In the genomic region with DNA sequence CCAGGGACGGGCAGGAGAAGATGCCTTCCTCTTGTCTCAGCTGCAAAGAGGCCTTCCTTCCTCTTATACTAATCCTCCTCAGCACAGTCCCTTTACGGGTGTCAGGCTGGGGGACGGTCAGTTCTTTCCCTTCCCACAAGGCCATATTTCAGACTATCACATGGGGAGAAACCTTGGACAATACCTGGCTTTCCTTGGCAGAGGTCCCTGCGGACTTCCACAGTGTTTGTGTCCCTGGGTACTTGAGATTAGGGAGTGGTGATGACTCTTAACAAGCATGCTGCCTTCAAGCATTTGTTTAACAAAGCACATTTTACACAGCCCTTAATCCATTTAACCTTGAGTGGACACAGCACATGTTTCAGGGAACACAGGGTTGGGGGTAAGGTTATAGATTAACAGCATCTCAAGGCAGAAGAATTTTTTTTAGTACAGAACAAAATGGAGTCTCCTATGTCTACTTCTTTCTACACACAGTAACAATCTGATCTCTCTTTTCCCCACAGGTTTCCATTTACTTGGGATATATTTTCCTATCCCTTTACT, we compare ENCODE assay signal across 10 cellular contexts. TPM values are rescaled to one million over a fixed set of nuclear protein-coding genes. Genes with fewer than 3 reads are reported as not detected.
DNase-seq lines count a peak whose midpoint lies in the region; FAIRE-seq and TF ChIP-seq lines count a peak whose summit lies in the region.
"Not testable (repeated sequence)": the region's sequence is repeated elsewhere in the genome, so short reads cannot be mapped to it uniquely, and the experiment has no call there.
"Had no signal": no experiment of that assay in that cellular context is flagged by ENCODE, and none has a peak within 500 bp of the region (broad histone marks: within the 10 kb centered on the region; RNA-seq: fewer than 3 reads in every experiment).

No MANE protein-coding gene starts in this region.

- not testable (repeated sequence) for H3K79me1 ChIP-seq in H1 (ENCODE audit: low read depth, low read length); mesendoderm (ENCODE audit: low read length)

- not testable (repeated sequence) for H3K4me3 ChIP-seq in H1 (ENCODE audit: extremely low read depth in 1 of 4, insufficient read depth in 2 of 4, low read depth in 3 of 4, low read length in 4 of 4); hepatocyte; mesendoderm (ENCODE audit: low read length)

- not testable (repeated sequence) for TF ChIP-seq RAD21 in H1 (IDR thresholded peaks at IDR 0.05 in 1 of 2, conservative IDR thresholded peaks at IDR 0.05 in 1 of 2; ENCODE audit: low read depth in 2 of 2, low read length in 2 of 2)

- H3K36me3 Mint-ChIP-seq in progenitor cell of endocrine pancreas (ENCODE audit: insufficient read depth) = not testable (repeated sequence)

- 67% methylated on average over 4 of the region's 4 CpGs; no CpG with 5 or more reads in 1 of the 2 experiments for WGBS in H1 (ENCODE audit: extremely low coverage in 1 of 2, insufficient coverage in 1 of 2, insufficient read length in 1 of 2, insufficient replicate concordance in 2 of 2, low coverage in 1 of 2, low lambda C conversion rate in 2 of 2, missing lambda C conversion rate in 1 of 2), 2 experiments
- WGBS in hepatocyte (ENCODE audit: low lambda C conversion rate, missing lambda C conversion rate) = 60% methylated on average over 4 of the region's 4 CpGs
- WGBS in mesendoderm (ENCODE audit: extremely low coverage, insufficient coverage, low lambda C conversion rate) = no CpG with 5 or more reads among the region's 4 CpGs

- H4K20me1 ChIP-seq in H1 (replicated peaks in 1 of 2; ENCODE audit: control insufficient read depth in 1 of 2, insufficient read depth in 2 of 2, low read length in 2 of 2); hepatocyte (ENCODE audit: insufficient read depth, poor library complexity, severe bottlenecking): not testable (repeated sequence)

- not testable (repeated sequence) for H2BK20ac ChIP-seq in H1 (ENCODE audit: low read length)

- not testable (repeated sequence) for H4K91ac ChIP-seq in H1 (replicated peaks; ENCODE audit: insufficient read length, low read length)

- TF ChIP-seq CTCF in H1 (IDR thresholded peaks at IDR 0.05; ENCODE audit: control extremely low read depth in 1 of 3, insufficient read depth in 1 of 3, low read depth in 1 of 3, low read length in 3 of 3); hepatocyte (IDR thresholded peaks at IDR 0.05; ENCODE audit: poor library complexity); progenitor cell of endocrine pancreas (IDR thresholded peaks at IDR 0.05; ENCODE audit: unreplicated experiment): not testable (repeated sequence)

- not testable (repeated sequence) for TF ChIP-seq EP300 in H1 (IDR thresholded peaks at IDR 0.05; ENCODE audit: borderline replicate concordance in 1 of 2, low read depth in 2 of 2, low read length in 2 of 2)

- not testable (repeated sequence) for H3K9me3 Mint-ChIP-seq in progenitor cell of endocrine pancreas (ENCODE audit: low read depth)

- H3K4me3 Mint-ChIP-seq in progenitor cell of endocrine pancreas (ENCODE audit: low read depth) = peak overlapping the region; percentile 15

- not testable (repeated sequence) for FAIRE-seq in H1 (lab: Jason Lieb, UNC)

- not testable (repeated sequence) for H3K9me2 ChIP-seq in hepatocyte (replicated peaks; ENCODE audit: insufficient read depth)

- H2BK5ac ChIP-seq in H1 (ENCODE audit: low read depth, low read length); mesendoderm (ENCODE audit: low read length): not testable (repeated sequence)

- H4K5ac ChIP-seq in H1 (ENCODE audit: insufficient read length, low read depth, low read length); mesendoderm (ENCODE audit: low read length): not testable (repeated sequence)

- CTCF ChIA-PET in H1 (lab: Charles Lee; ENCODE audit: partially characterized antibody) = not testable (repeated sequence)

- peak overlapping the region; percentile 40 for H3K27ac Mint-ChIP-seq in progenitor cell of endocrine pancreas

- not testable (repeated sequence) for H3K27me3 ChIP-seq in H1 (replicated peaks in 1 of 4; ENCODE audit: control insufficient read depth in 3 of 4, extremely low read depth in 1 of 4, insufficient read depth in 3 of 4, low read length in 3 of 4); hepatocyte; mesendoderm (ENCODE audit: insufficient read depth, low read length, poor library complexity)

- not testable (repeated sequence) for H2BK12ac ChIP-seq in H1 (ENCODE audit: low read depth, low read length)

- H4K8ac ChIP-seq in H1 (ENCODE audit: extremely low read depth, insufficient read depth, low read length); mesendoderm (ENCODE audit: low read depth, low read length): not testable (repeated sequence)

- not testable (repeated sequence) for H3K4me1 ChIP-seq in H1 (replicated peaks in 1 of 4; ENCODE audit: control insufficient read depth in 3 of 4, insufficient read depth in 4 of 4, low read length in 3 of 4); mesendoderm (ENCODE audit: control insufficient read depth, low read depth, low read length)
- peaks cover 12% of the 10 kb centered on the region for H3K4me1 ChIP-seq in hepatocyte (ENCODE audit: insufficient read depth)

- H3K56ac ChIP-seq in H1 (replicated peaks; ENCODE audit: insufficient read length, low read depth, low read length); mesendoderm (ENCODE audit: low read length): not testable (repeated sequence)

- not testable (repeated sequence) for H3K14ac ChIP-seq in H1 (ENCODE audit: insufficient read length)

- not testable (repeated sequence) for H3K4me2 ChIP-seq in H1 (ENCODE audit: insufficient read depth in 1 of 2, low read depth in 2 of 2, low read length in 2 of 2); mesendoderm (ENCODE audit: low read length)
- H3K4me2 ChIP-seq in hepatocyte = peak overlapping the region; percentile 53

- peaks cover 28% of the 10 kb centered on the region for H3K27me3 Mint-ChIP-seq in progenitor cell of endocrine pancreas

- not testable (repeated sequence) for H3K27ac ChIP-seq in H1 (ENCODE audit: low read depth, low read length); mesendoderm (ENCODE audit: low read depth, low read length)
- H3K27ac ChIP-seq in hepatocyte = peak overlapping the region; percentile 93

- H2AFZ ChIP-seq in H1 (ENCODE audit: low read length) = peak overlapping the region; percentile 17; the same call in 1 of the 2 replicates
- H2AFZ ChIP-seq in hepatocyte = not testable (repeated sequence)

- H3K36me3 ChIP-seq in H1 (ENCODE audit: control insufficient read depth in 2 of 4, insufficient read depth in 4 of 4, low read length in 3 of 4); hepatocyte (replicated peaks; ENCODE audit: insufficient read depth, low read depth); mesendoderm (ENCODE audit: control insufficient read depth, insufficient read depth, low read length): not testable (repeated sequence)

- not testable (repeated sequence) for H3K9ac ChIP-seq in H1 (replicated peaks in 1 of 4; ENCODE audit: extremely low read depth in 1 of 4, low read depth in 3 of 4, low read length in 3 of 4); mesendoderm (ENCODE audit: low read length)

- H3K23ac ChIP-seq in H1 (ENCODE audit: insufficient read length); mesendoderm (ENCODE audit: low read length): not testable (repeated sequence)

- not testable (repeated sequence) for H3K4ac ChIP-seq in H1 (replicated peaks; ENCODE audit: insufficient read length, low read depth, low read length); mesendoderm (ENCODE audit: low read depth, low read length)

- not testable (repeated sequence) for H3K18ac ChIP-seq in H1 (ENCODE audit: extremely low read depth, low read length); mesendoderm (ENCODE audit: low read length)

- H3K9me3 ChIP-seq in H1 (ENCODE audit: insufficient read depth in 2 of 2, low read depth in 1 of 2, low read length in 1 of 2); hepatocyte (ENCODE audit: low read depth): not testable (repeated sequence)

- H3K79me2 ChIP-seq in H1 (ENCODE audit: control insufficient read depth in 1 of 2, insufficient read depth in 2 of 2, low read length in 2 of 2); hepatocyte; mesendoderm (ENCODE audit: control insufficient read depth, insufficient read depth, low read length): not testable (repeated sequence)

- peaks cover 17% of the 10 kb centered on the region for H3K4me1 Mint-ChIP-seq in progenitor cell of endocrine pancreas (ENCODE audit: low read depth)

- POLR2A ChIA-PET in H1 (lab: Charles Lee; ENCODE audit: partially characterized antibody) = not testable (repeated sequence)

- H3K23me2 ChIP-seq in H1 (ENCODE audit: low read depth, low read length) = not testable (repeated sequence)

- not testable (repeated sequence) for H2BK15ac ChIP-seq in H1 (ENCODE audit: low read length); mesendoderm (replicated peaks; ENCODE audit: low read depth)

- TF ChIP-seq POLR2A in H1 (IDR thresholded peaks at IDR 0.05; ENCODE audit: control extremely low read depth in 1 of 2, low read depth in 2 of 2, low read length in 2 of 2) = not testable (repeated sequence)

- H2BK120ac ChIP-seq in H1 (replicated peaks; ENCODE audit: low read depth, low read length); mesendoderm (ENCODE audit: low read depth, low read length): not testable (repeated sequence)

- not testable (repeated sequence) for H2AK5ac ChIP-seq in H1 (ENCODE audit: low read depth, low read length); mesendoderm (ENCODE audit: low read length)

- DNase-seq in DMS53 treated with DMSO at 0.1 percent for 48 hours (lab: John Stamatoyannopoulos, UW; ENCODE audit: unreplicated experiment) = peak; percentile 15
- DNase-seq in NCI-H2029 treated with DMSO at 0.1 percent for 48 hours (lab: John Stamatoyannopoulos, UW) = peak; percentile 10
- DNase-seq in H1 (ENCODE audit: low read depth in 1 of 2, low spot score in 2 of 2); progenitor cell of endocrine pancreas (ENCODE audit: low spot score, unreplicated experiment): not testable (repeated sequence)
- peak; percentile 18 for DNase-seq in hepatocyte (ENCODE audit: low spot score)
- peak; percentile 31 for DNase-seq in mesendoderm

RNA-seq across cellular contexts. Expression of a gene that starts 26.0 kb away (rescaled TPM):
- 2.7 and 2.8 TPM in 2 replicates for total RNA-seq in H1 (2021; fragmentation: NEBNext Ultra II Directional; extraction: Animal tissue kit (Norgen Biotek cat#: 25700))
- 1.2 and 2.0 TPM in 2 replicates for polyA plus RNA-seq in H1 (2011; rRNA removed)
- 1.1 TPM for polyA plus RNA-seq in H1 (2011; cell fraction: cytosol; rRNA removed)
- polyA plus RNA-seq in H1 (2011; cell fraction: nucleus; rRNA removed) = 1.4 TPM
- polyA plus RNA-seq in H1 (2012, experiment 1 of 2) = 1.3 to 2.6 TPM (median 1.5 TPM) in 4 replicates
- 1.4 TPM for polyA plus RNA-seq in H1 (2012, experiment 2 of 2)
- 5.8 TPM for polyA plus RNA-seq in H1 (2013, experiment 1 of 2)
- polyA plus RNA-seq in H1 (2013, experiment 2 of 2) = 5.9 TPM
- 1.6 and 2.6 TPM in 2 replicates for polyA minus RNA-seq in H1 (2011; rRNA and poly(A)+ RNA removed)
- 1.3 TPM for polyA minus RNA-seq in H1 (2011; cell fraction: cytosol; rRNA and poly(A)+ RNA removed)
- 0.50 TPM for polyA minus RNA-seq in H1 (2011; cell fraction: nucleus; rRNA and poly(A)+ RNA removed)
- total RNA-seq in hepatocyte = 6.0 and 12.4 TPM in 2 replicates
- 9.7 and 15.3 TPM in 2 replicates for polyA plus RNA-seq in hepatocyte
- polyA plus RNA-seq in mesendoderm (2013, experiment 1 of 2) = 2.2 TPM
- 2.2 TPM for polyA plus RNA-seq in mesendoderm (2013, experiment 2 of 2)
- not detected in 2 replicates for total RNA-seq in progenitor cell of endocrine pancreas
- total RNA-seq: CD4-positive, CD25-positive, alpha-beta regulatory T cell; CD8-positive, alpha-beta memory T cell; G401; GM12878 had no signal
- polyA plus RNA-seq: CD4-positive, CD25-positive, alpha-beta regulatory T cell; CD8-positive, alpha-beta memory T cell; GM12878 had no signal
